In genomic region chr12:127012109-127012508, GRCh38 we compare ENCODE assay signal across 28 cellular contexts.
"Had no signal": no experiment of that assay in that cellular context is flagged by ENCODE, and none has a peak within 500 bp of the region (broad histone marks: within the 10 kb centered on the region; RNA-seq: fewer than 3 reads in every experiment).

No MANE protein-coding gene starts in this region.

- H3K4me1 ChIP-seq: colonic mucosa, esophagus squamous epithelium, foreskin keratinocyte, gastrocnemius medialis, heart left ventricle, heart right ventricle had no signal

- H3K27ac ChIP-seq: colonic mucosa, coronary artery, dorsolateral prefrontal cortex, epithelial cell of prostate, esophagus muscularis mucosa, esophagus squamous epithelium, foreskin keratinocyte, gastrocnemius medialis, gastroesophageal sphincter, heart left ventricle, heart right ventricle had no signal

- FAIRE-seq: colon, endometrium, endothelial cell of umbilical vein, frontal cortex had no signal

- H3K9me3 ChIP-seq: colonic mucosa, esophagus muscularis mucosa, esophagus squamous epithelium, gastrocnemius medialis, gastroesophageal sphincter, heart left ventricle, heart right ventricle had no signal

- H3K4me3 ChIP-seq: colonic mucosa, coronary artery, dorsolateral prefrontal cortex, esophagus muscularis mucosa, esophagus squamous epithelium, gastrocnemius medialis, gastroesophageal sphincter, heart left ventricle, heart right ventricle had no signal

- H3K36me3 ChIP-seq: colonic mucosa, esophagus muscularis mucosa, esophagus squamous epithelium, gastrocnemius medialis, gastroesophageal sphincter, heart left ventricle, heart right ventricle had no signal

- H3K27me3 ChIP-seq: colonic mucosa, esophagus muscularis mucosa, esophagus squamous epithelium, foreskin keratinocyte, gastrocnemius medialis, gastroesophageal sphincter had no signal

- ATAC-seq: effector memory CD8-positive, alpha-beta T cell; esophagus mucosa; foreskin keratinocyte; gastrocnemius medialis; gastroesophageal sphincter; heart left ventricle; heart right ventricle had no signal

- DNase-seq: colonic mucosa; cortex of kidney; dermis blood vessel endothelial cell; dorsolateral prefrontal cortex; effector CD4-positive, alpha-beta T cell; effector CD8-positive, alpha-beta T cell; effector memory CD4-positive, alpha-beta T cell; effector memory CD8-positive, alpha-beta T cell; endodermal cell; erythroblast; esophagus squamous epithelium; foreskin fibroblast; foreskin keratinocyte; foreskin melanocyte; gastrocnemius medialis; glutamatergic neuron; head of caudate nucleus; heart left ventricle; heart right ventricle had no signal
